Comparison of ENCODE assay signal across 2 cellular contexts in genomic region chr3:190330936-190331734, GRCh38.
TF ChIP-seq lines count a peak whose summit lies in the region.

No MANE protein-coding gene starts in this region.

TF ChIP-seq in WTC11, 78 proteins besides CTCF, POLR2A, EP300 and RAD21:
- TF ChIP-seq ERG (CRISPR knock-in tag; IDR thresholded peaks at IDR 0.05) = no peak
- 0 out of 2 replicates have a peak, but pooled peaks have one; percentile 28 for TF ChIP-seq GABPB1 (CRISPR knock-in tag; IDR thresholded peaks at IDR 0.05)

TF ChIP-seq in HepG2, 621 proteins besides CTCF, POLR2A, EP300 and RAD21 (continues in another document):
- TF ChIP-seq ZBTB10 (CRISPR knock-in tag; IDR thresholded peaks at IDR 0.05; ENCODE audit: borderline replicate concordance) (no peak), PTBP1 (IDR thresholded peaks at IDR 0.05; ENCODE audit: low read depth, low read length, poor library complexity, severe bottlenecking) (no peak), ZNF776 (CRISPR knock-in tag; IDR thresholded peaks at IDR 0.05) (no peak), ZBTB1 (CRISPR knock-in tag; IDR thresholded peaks at IDR 0.05; ENCODE audit: borderline replicate concordance) (no peak), ZZZ3 (CRISPR knock-in tag; IDR thresholded peaks at IDR 0.05; ENCODE audit: borderline replicate concordance) (no peak), HOXD1 (CRISPR knock-in tag; IDR thresholded peaks at IDR 0.05) (peak; percentile 63; the same call in 1 of the 2 replicates), KLF6 (CRISPR knock-in tag; IDR thresholded peaks at IDR 0.05) (no peak), KLF16 (CRISPR knock-in tag; IDR thresholded peaks at IDR 0.05) (peak in 1 of 2 experiments; percentile 80; a peak in 1 of 4 replicates), RCOR2 (CRISPR knock-in tag; IDR thresholded peaks at IDR 0.05) (peak; percentile 98), NFE2 (CRISPR knock-in tag; IDR thresholded peaks at IDR 0.05) (no peak), IRF9 (CRISPR knock-in tag; IDR thresholded peaks at IDR 0.05; ENCODE audit: borderline replicate concordance) (no peak), ARID5B (CRISPR knock-in tag; IDR thresholded peaks at IDR 0.05) (peak; percentile 99), ZNF770 (CRISPR knock-in tag; IDR thresholded peaks at IDR 0.05) (no peak), PAWR (CRISPR knock-in tag; IDR thresholded peaks at IDR 0.05; ENCODE audit: borderline replicate concordance) (no peak), ZNF451 (CRISPR knock-in tag; IDR thresholded peaks at IDR 0.05) (no peak), ZNF564 (CRISPR knock-in tag; IDR thresholded peaks at IDR 0.05) (peak; percentile 46; the same call in 1 of the 2 replicates), CHD2 (IDR thresholded peaks at IDR 0.05; ENCODE audit: low read depth, low read length) (no peak), ZNF772 (CRISPR knock-in tag; IDR thresholded peaks at IDR 0.05) (0 out of 2 replicates have a peak, but pooled peaks have one; percentile 75), SAFB2 (CRISPR knock-in tag; IDR thresholded peaks at IDR 0.05; ENCODE audit: borderline replicate concordance, low read depth) (no peak), SMYD3 (CRISPR knock-in tag; IDR thresholded peaks at IDR 0.05) (peak; percentile 30; the same call in 1 of the 2 replicates), YY1 (IDR thresholded peaks at IDR 0.05; ENCODE audit: insufficient read depth, insufficient replicate concordance, low read depth, low read length) (peak; percentile 63), ATM (IDR thresholded peaks at IDR 0.05; ENCODE audit: borderline replicate concordance) (no peak), CENPT (CRISPR knock-in tag; IDR thresholded peaks at IDR 0.05; ENCODE audit: low read depth) (no peak), ZNF329 (CRISPR knock-in tag; IDR thresholded peaks at IDR 0.05; ENCODE audit: low read depth) (no peak), MXD4 (CRISPR knock-in tag; IDR thresholded peaks at IDR 0.05) (peak; percentile 70; the same call in 1 of the 2 replicates), NFKBIZ (CRISPR knock-in tag; IDR thresholded peaks at IDR 0.05) (peak; percentile 80; the same call in 1 of the 2 replicates), FOXP1 (IDR thresholded peaks at IDR 0.05) (peak; percentile 54; the same call in 1 of the 2 replicates), FOXP1 (CRISPR knock-in tag; IDR thresholded peaks at IDR 0.05) (peak; percentile 85), TBP (CRISPR knock-in tag; IDR thresholded peaks at IDR 0.05) (no peak), KDM3A (CRISPR knock-in tag; IDR thresholded peaks at IDR 0.05; ENCODE audit: low read depth) (peak; percentile 78; the same call in 1 of the 2 replicates), KMT2A (CRISPR knock-in tag; IDR thresholded peaks at IDR 0.05) (peak; percentile 54; the same call in 1 of the 2 replicates), PATZ1 (CRISPR knock-in tag; IDR thresholded peaks at IDR 0.05) (0 out of 2 replicates have a peak, but pooled peaks have one; percentile 21)
- TF ChIP-seq, protein P1, sequence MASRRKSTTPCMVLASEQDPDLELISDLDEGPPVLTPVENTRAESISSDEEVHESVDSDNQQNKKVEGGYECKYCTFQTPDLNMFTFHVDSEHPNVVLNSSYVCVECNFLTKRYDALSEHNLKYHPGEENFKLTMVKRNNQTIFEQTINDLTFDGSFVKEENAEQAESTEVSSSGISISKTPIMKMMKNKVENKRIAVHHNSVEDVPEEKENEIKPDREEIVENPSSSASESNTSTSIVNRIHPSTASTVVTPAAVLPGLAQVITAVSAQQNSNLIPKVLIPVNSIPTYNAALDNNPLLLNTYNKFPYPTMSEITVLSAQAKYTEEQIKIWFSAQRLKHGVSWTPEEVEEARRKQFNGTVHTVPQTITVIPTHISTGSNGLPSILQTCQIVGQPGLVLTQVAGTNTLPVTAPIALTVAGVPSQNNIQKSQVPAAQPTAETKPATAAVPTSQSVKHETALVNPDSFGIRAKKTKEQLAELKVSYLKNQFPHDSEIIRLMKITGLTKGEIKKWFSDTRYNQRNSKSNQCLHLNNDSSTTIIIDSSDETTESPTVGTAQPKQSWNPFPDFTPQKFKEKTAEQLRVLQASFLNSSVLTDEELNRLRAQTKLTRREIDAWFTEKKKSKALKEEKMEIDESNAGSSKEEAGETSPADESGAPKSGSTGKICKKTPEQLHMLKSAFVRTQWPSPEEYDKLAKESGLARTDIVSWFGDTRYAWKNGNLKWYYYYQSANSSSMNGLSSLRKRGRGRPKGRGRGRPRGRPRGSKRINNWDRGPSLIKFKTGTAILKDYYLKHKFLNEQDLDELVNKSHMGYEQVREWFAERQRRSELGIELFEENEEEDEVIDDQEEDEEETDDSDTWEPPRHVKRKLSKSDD (CRISPR knock-in tag; IDR thresholded peaks at IDR 0.05; ENCODE audit: low read depth) = peak; percentile 76; the same call in 1 of the 2 replicates
- TF ChIP-seq, protein P2, sequence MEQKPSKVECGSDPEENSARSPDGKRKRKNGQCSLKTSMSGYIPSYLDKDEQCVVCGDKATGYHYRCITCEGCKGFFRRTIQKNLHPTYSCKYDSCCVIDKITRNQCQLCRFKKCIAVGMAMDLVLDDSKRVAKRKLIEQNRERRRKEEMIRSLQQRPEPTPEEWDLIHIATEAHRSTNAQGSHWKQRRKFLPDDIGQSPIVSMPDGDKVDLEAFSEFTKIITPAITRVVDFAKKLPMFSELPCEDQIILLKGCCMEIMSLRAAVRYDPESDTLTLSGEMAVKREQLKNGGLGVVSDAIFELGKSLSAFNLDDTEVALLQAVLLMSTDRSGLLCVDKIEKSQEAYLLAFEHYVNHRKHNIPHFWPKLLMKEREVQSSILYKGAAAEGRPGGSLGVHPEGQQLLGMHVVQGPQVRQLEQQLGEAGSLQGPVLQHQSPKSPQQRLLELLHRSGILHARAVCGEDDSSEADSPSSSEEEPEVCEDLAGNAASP (CRISPR knock-in tag; IDR thresholded peaks at IDR 0.05; ENCODE audit: borderline replicate concordance) = peak; percentile 93
- TF ChIP-seq, protein P3, sequence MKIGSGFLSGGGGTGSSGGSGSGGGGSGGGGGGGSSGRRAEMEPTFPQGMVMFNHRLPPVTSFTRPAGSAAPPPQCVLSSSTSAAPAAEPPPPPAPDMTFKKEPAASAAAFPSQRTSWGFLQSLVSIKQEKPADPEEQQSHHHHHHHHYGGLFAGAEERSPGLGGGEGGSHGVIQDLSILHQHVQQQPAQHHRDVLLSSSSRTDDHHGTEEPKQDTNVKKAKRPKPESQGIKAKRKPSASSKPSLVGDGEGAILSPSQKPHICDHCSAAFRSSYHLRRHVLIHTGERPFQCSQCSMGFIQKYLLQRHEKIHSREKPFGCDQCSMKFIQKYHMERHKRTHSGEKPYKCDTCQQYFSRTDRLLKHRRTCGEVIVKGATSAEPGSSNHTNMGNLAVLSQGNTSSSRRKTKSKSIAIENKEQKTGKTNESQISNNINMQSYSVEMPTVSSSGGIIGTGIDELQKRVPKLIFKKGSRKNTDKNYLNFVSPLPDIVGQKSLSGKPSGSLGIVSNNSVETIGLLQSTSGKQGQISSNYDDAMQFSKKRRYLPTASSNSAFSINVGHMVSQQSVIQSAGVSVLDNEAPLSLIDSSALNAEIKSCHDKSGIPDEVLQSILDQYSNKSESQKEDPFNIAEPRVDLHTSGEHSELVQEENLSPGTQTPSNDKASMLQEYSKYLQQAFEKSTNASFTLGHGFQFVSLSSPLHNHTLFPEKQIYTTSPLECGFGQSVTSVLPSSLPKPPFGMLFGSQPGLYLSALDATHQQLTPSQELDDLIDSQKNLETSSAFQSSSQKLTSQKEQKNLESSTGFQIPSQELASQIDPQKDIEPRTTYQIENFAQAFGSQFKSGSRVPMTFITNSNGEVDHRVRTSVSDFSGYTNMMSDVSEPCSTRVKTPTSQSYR (CRISPR knock-in tag; IDR thresholded peaks at IDR 0.05; ENCODE audit: borderline replicate concordance) = peak; percentile 27; the same call in 1 of the 2 replicates
- TF ChIP-seq, protein P4, sequence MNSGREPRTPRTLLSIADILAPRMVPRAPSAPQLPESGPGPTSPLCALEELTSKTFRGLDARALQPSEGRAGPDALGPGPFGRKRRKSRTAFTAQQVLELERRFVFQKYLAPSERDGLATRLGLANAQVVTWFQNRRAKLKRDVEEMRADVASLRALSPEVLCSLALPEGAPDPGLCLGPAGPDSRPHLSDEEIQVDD (CRISPR knock-in tag; IDR thresholded peaks at IDR 0.05; ENCODE audit: borderline replicate concordance) = no peak
